1 cellular context compared by ENCODE assay signal in the genomic region with DNA sequence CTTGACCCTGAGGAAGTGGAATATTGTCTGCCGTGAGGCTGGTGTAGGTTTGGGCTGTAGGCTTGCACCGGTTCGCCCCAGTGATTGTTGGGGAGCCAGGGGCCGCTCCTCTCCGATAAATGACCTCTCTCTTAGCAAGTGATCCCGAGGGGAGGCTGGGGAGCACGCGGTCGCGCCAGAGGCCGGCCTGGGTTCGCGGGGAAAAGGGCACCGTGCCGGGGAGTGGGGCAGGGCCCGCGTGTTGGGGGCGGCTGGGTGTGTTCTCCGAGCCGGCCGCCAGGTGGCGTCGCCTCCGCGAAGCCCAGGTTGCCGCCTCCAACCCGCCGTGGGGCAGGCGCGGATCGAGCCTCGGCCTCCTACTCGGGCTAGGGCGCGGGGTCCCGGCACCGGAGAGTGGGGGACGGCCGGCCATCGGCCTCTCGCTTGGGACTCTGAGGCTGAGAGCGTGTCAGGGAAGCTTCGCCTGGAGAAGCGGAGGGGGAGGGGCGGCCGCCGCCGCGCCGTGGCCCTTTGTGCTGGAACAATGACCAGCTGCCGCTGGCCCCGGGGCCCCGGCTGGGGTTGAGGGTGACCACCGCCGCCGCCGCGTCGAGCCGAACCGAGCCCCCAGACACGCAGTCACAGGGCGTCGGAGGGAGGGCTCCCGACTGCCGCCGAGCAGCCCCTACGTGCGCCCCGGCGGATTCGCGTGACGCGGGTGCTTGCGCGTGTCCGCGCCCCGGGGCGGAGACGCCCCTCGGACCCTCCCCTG.
TF ChIP-seq lines count a peak whose summit lies in the region.

No MANE protein-coding gene starts in this region.

TF ChIP-seq in K562, 482 proteins besides CTCF, POLR2A, EP300 and RAD21 (continued from another document and continues in another):
- TF ChIP-seq, protein P1, sequence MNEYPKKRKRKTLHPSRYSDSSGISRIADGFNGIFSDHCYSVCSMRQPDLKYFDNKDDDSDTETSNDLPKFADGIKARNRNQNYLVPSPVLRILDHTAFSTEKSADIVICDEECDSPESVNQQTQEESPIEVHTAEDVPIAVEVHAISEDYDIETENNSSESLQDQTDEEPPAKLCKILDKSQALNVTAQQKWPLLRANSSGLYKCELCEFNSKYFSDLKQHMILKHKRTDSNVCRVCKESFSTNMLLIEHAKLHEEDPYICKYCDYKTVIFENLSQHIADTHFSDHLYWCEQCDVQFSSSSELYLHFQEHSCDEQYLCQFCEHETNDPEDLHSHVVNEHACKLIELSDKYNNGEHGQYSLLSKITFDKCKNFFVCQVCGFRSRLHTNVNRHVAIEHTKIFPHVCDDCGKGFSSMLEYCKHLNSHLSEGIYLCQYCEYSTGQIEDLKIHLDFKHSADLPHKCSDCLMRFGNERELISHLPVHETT (CRISPR knock-in tag; conservative IDR thresholded peaks at IDR 0.05 in 1 of 2, IDR thresholded peaks at IDR 0.05 in 1 of 2) = peak in 1 of 2 experiments; percentile 68; a peak in 2 of 4 replicates
- TF ChIP-seq PHB (CRISPR knock-in tag; IDR thresholded peaks at IDR 0.05) (no peak), KDM4B (IDR thresholded peaks at IDR 0.05; ENCODE audit: borderline replicate concordance in 2 of 2, low read depth in 1 of 2) (no peak), ZNF318 (IDR thresholded peaks at IDR 0.05; ENCODE audit: borderline replicate concordance in 1 of 2, low read depth in 1 of 2) (no peak), MCM3 (IDR thresholded peaks at IDR 0.05) (no peak), POLR2G (IDR thresholded peaks at IDR 0.05; ENCODE audit: low read depth, low read length) (peak; percentile 85), PCBP1 (IDR thresholded peaks at IDR 0.05; ENCODE audit: low read depth, low read length, poor library complexity, severe bottlenecking) (no peak), HDAC6 (IDR thresholded peaks at IDR 0.05; ENCODE audit: low read depth, low read length) (no peak), ZNF589 (CRISPR knock-in tag; IDR thresholded peaks at IDR 0.05; ENCODE audit: low read depth) (peak; percentile 22; the same call in 1 of the 2 replicates), TBP (optimal IDR thresholded peaks at IDR 0.05; ENCODE audit: low read depth, low read length) (peak; percentile 3), GTF2A2 (tag; IDR thresholded peaks at IDR 0.05) (no peak), SRSF9 (IDR thresholded peaks at IDR 0.05; ENCODE audit: borderline replicate concordance, low read depth, low read length) (no peak), ID3 (CRISPR knock-in tag; IDR thresholded peaks at IDR 0.05) (no peak), ID3 (tag; IDR thresholded peaks at IDR 0.05) (peak; percentile 34; the same call in 1 of the 2 replicates), ZBTB1 (CRISPR knock-in tag; IDR thresholded peaks at IDR 0.05; ENCODE audit: borderline replicate concordance, low read depth) (no peak), ZNF436 (CRISPR knock-in tag; IDR thresholded peaks at IDR 0.05) (no peak), SIX5 (IDR thresholded peaks at IDR 0.05; ENCODE audit: borderline replicate concordance in 1 of 2, insufficient read depth in 1 of 2, low read depth in 1 of 2, low read length in 2 of 2) (no peak), ZNF766 (CRISPR knock-in tag; conservative IDR thresholded peaks at IDR 0.05) (no peak), ZNF239 (CRISPR knock-in tag; IDR thresholded peaks at IDR 0.05) (no peak), BHLHE40 (IDR thresholded peaks at IDR 0.05; ENCODE audit: low read length) (no peak), CEBPZ (IDR thresholded peaks at IDR 0.05; ENCODE audit: borderline replicate concordance, low read depth, low read length) (no peak), ZNF551 (CRISPR knock-in tag; IDR thresholded peaks at IDR 0.05) (no peak), CBX8 (IDR thresholded peaks at IDR 0.05; ENCODE audit: borderline replicate concordance, extremely low read depth, low read depth, low read length, poor library complexity, severe bottlenecking) (no peak), ZNF780A (CRISPR knock-in tag; IDR thresholded peaks at IDR 0.05) (no peak), ATF7 (IDR thresholded peaks at IDR 0.05) (peak; percentile 39; the same call in 1 of the 2 replicates), TARDBP (IDR thresholded peaks at IDR 0.05) (peak; percentile 52), GABPB1 (CRISPR knock-in tag; IDR thresholded peaks at IDR 0.05) (peak; percentile 38; the same call in 1 of the 2 replicates), ZNF197 (CRISPR knock-in tag; IDR thresholded peaks at IDR 0.05; ENCODE audit: low read depth) (no peak), MAX (CRISPR knock-in tag; IDR thresholded peaks at IDR 0.05) (no peak; the same call in 1 of the 2 replicates), POLR2H (tag; IDR thresholded peaks at IDR 0.05; ENCODE audit: low read depth) (no peak), ZFP91 (CRISPR knock-in tag; IDR thresholded peaks at IDR 0.05) (no peak), ZNF445 (CRISPR knock-in tag; IDR thresholded peaks at IDR 0.05; ENCODE audit: low read depth) (no peak), ZNF408 (CRISPR knock-in tag; IDR thresholded peaks at IDR 0.05; ENCODE audit: low read depth) (no peak), ASH1L (IDR thresholded peaks at IDR 0.05; ENCODE audit: borderline replicate concordance, low read depth, partially characterized antibody) (no peak), TAF7 (tag; IDR thresholded peaks at IDR 0.05) (no peak), ZNF324 (CRISPR knock-in tag; IDR thresholded peaks at IDR 0.05) (0 out of 2 replicates have a peak, but pooled peaks have one; percentile 22)
- TF ChIP-seq, protein P2, sequence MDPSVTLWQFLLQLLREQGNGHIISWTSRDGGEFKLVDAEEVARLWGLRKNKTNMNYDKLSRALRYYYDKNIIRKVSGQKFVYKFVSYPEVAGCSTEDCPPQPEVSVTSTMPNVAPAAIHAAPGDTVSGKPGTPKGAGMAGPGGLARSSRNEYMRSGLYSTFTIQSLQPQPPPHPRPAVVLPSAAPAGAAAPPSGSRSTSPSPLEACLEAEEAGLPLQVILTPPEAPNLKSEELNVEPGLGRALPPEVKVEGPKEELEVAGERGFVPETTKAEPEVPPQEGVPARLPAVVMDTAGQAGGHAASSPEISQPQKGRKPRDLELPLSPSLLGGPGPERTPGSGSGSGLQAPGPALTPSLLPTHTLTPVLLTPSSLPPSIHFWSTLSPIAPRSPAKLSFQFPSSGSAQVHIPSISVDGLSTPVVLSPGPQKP (CRISPR knock-in tag; IDR thresholded peaks at IDR 0.05) = no peak
- TF ChIP-seq, protein P3, sequence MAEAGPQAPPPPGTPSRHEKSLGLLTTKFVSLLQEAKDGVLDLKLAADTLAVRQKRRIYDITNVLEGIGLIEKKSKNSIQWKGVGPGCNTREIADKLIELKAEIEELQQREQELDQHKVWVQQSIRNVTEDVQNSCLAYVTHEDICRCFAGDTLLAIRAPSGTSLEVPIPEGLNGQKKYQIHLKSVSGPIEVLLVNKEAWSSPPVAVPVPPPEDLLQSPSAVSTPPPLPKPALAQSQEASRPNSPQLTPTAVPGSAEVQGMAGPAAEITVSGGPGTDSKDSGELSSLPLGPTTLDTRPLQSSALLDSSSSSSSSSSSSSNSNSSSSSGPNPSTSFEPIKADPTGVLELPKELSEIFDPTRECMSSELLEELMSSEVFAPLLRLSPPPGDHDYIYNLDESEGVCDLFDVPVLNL (CRISPR knock-in tag; IDR thresholded peaks at IDR 0.05; ENCODE audit: low read depth) = no peak
- TF ChIP-seq, protein P4, sequence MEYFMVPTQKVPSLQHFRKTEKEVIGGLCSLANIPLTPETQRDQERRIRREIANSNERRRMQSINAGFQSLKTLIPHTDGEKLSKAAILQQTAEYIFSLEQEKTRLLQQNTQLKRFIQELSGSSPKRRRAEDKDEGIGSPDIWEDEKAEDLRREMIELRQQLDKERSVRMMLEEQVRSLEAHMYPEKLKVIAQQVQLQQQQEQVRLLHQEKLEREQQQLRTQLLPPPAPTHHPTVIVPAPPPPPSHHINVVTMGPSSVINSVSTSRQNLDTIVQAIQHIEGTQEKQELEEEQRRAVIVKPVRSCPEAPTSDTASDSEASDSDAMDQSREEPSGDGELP (CRISPR knock-in tag; IDR thresholded peaks at IDR 0.05; ENCODE audit: borderline replicate concordance) = peak; percentile 33; the same call in 1 of the 2 replicates
- TF ChIP-seq, protein P5, sequence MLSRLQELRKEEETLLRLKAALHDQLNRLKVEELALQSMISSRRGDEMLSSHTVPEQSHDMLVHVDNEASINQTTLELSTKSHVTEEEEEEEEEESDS (CRISPR knock-in tag; IDR thresholded peaks at IDR 0.05) = no peak
